ENCODE assay signal across 12 cellular contexts in the genomic region with DNA sequence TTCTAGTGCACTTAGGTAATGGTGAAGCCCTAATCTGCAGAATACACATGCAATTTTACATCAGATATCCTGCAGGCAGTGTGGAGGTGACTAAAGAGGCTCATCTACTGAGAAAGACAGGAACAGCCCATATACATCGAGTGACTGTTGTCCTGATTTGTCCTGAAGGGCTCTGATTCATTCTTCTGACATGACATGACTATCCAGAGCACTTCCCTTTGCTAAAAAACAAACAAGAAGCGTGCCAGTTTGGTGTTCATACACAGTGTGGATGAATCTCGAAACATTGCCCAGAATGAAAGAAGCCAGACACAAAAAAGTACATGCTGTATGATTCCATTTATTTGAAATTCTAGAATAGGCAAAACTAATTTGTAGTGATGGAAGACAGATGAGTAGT. TPM values are rescaled to one million over a fixed set of nuclear protein-coding genes. Genes with fewer than 3 reads are reported as not detected.
DNase-seq lines count a peak whose midpoint lies in the region; ATAC-seq and TF ChIP-seq lines count a peak whose summit lies in the region.
"Had no signal": no experiment of that assay in that cellular context is flagged by ENCODE, and none has a peak within 500 bp of the region (broad histone marks: within the 10 kb centered on the region; RNA-seq: fewer than 3 reads in every experiment).

No MANE protein-coding gene starts in this region.

- no peak overlapping the region for H4K8ac ChIP-seq in trophoblast cell (ENCODE audit: low read depth, low read length)

- H3K4me2 ChIP-seq in PC-3 (ENCODE audit: low read length) (peak overlapping the region; percentile 43), trophoblast cell (ENCODE audit: low read length) (no peak overlapping the region)

- H3K14ac ChIP-seq in trophoblast cell (ENCODE audit: low read length): no peak overlapping the region

- no peaks in the 10 kb centered on the region for H3K79me2 ChIP-seq in PC-3 (ENCODE audit: low read length)
- H3K79me2 ChIP-seq in trophoblast cell (ENCODE audit: control insufficient read depth, insufficient read depth, low read length, poor library complexity): no peaks in the 10 kb centered on the region

- TF ChIP-seq CTCF in HEK293 (tag by site-specific recombination; IDR thresholded peaks at IDR 0.05): no peak
- no peak for TF ChIP-seq CTCF in PC-3 (conservative IDR thresholded peaks at IDR 0.05; ENCODE audit: low read depth, low read length)

- CTCF ChIA-PET in HEK293 (lab: Yijun Ruan, JAX): interaction anchor here (0.7 to 2.0 kb wide), 13 partner anchors 10 to 371 kb away, joined by 3 to 19 read pairs (median 7); no protein-coding TSS in a partner anchor
- CTCF ChIA-PET in PC-3 (lab: Charles Lee): interaction anchor here (0.6 kb wide), 1 partner anchor 247 kb away, joined by 3 read pairs; no protein-coding TSS in a partner anchor

- H3K79me1 ChIP-seq in trophoblast cell (ENCODE audit: low read length): peaks cover 8% of the 10 kb centered on the region

- no peak overlapping the region for H2BK12ac ChIP-seq in trophoblast cell (ENCODE audit: low read length)

- POLR2A ChIA-PET in HEK293 (lab: Yijun Ruan, JAX): interaction anchor here (1.3 kb wide), 1 partner anchor 134 kb away, joined by 5 read pairs; a partner anchor contains a TSS
- POLR2A ChIA-PET in PC-3 (lab: Charles Lee; ENCODE audit: unreplicated experiment): no interaction called here

- no peaks in the 10 kb centered on the region for H4K20me1 ChIP-seq in PC-3 (ENCODE audit: low read length)

- H2BK120ac ChIP-seq in trophoblast cell (ENCODE audit: insufficient read depth, low read length, poor library complexity): no peak overlapping the region

- H3K9me3 ChIP-seq in HEK293 (ENCODE audit: control insufficient read depth, insufficient read depth, low read depth, low read length) (no peaks in the 10 kb centered on the region), PC-3 (ENCODE audit: low read length) (no peaks in the 10 kb centered on the region), trophoblast cell (ENCODE audit: insufficient read depth, low read depth, low read length) (no peaks in the 10 kb centered on the region)
- H3K9me3 ChIP-seq in effector memory CD4-positive, alpha-beta T cell (ENCODE audit: control insufficient read depth, low read length): no peaks in the 10 kb centered on the region
- H3K9me3 ChIP-seq: testis had no signal

- ATAC-seq in PC-3 (peak; percentile 94), esophagus mucosa (peak; percentile 94)

- no peak overlapping the region for H3K9ac ChIP-seq in PC-3 (ENCODE audit: low read length)
- H3K9ac ChIP-seq in trophoblast cell (ENCODE audit: low read length): no peak overlapping the region

- no peak overlapping the region for H3K23ac ChIP-seq in trophoblast cell (ENCODE audit: low read length)

- intact Hi-C loops in PC-3 (cut with micrococcal nuclease): loop anchor here (2.0 to 5.0 kb wide), 5 partner anchors 32 to 108 kb away; a partner anchor contains a TSS

- H2BK5ac ChIP-seq in trophoblast cell (ENCODE audit: low read depth, low read length, poor library complexity): no peak overlapping the region

- H3K4me1 ChIP-seq in HEK293 (ENCODE audit: control insufficient read depth, insufficient read depth, low read length): no peaks in the 10 kb centered on the region
- H3K4me1 ChIP-seq in PC-3 (ENCODE audit: insufficient read depth, low read length): peaks cover 17% of the 10 kb centered on the region
- no peaks in the 10 kb centered on the region for H3K4me1 ChIP-seq in trophoblast cell (ENCODE audit: control insufficient read depth in 1 of 2, insufficient read depth in 2 of 2, low read length in 2 of 2)
- peaks cover 8% of the 10 kb centered on the region for H3K4me1 ChIP-seq in effector memory CD4-positive, alpha-beta T cell (ENCODE audit: control insufficient read depth, insufficient read depth, low read length, poor library complexity, severe bottlenecking)
- H3K4me1 ChIP-seq: testis had no signal

- H3K27ac ChIP-seq in HEK293 (ENCODE audit: extremely low read depth, low read depth, low read length) (no peak overlapping the region), PC-3 (ENCODE audit: low read length) (peak overlapping the region; percentile 67), trophoblast cell (ENCODE audit: low read depth, low read length) (no peak overlapping the region)
- H3K27ac ChIP-seq in effector memory CD4-positive, alpha-beta T cell (ENCODE audit: insufficient read depth, low read length, poor library complexity, severe bottlenecking): no peak overlapping the region
- H3K27ac ChIP-seq: testis, WERI-Rb-1 had no signal

- H4K12ac ChIP-seq in trophoblast cell (ENCODE audit: low read depth, low read length): no peak overlapping the region

- H3K4ac ChIP-seq in trophoblast cell (ENCODE audit: low read depth, low read length): no peak overlapping the region

- no peak overlapping the region for H3K4me3 ChIP-seq in HEK293 (ENCODE audit: low read depth, low read length)
- no peak overlapping the region for H3K4me3 ChIP-seq in PC-3 (ENCODE audit: low read length)
- H3K4me3 ChIP-seq in trophoblast cell (ENCODE audit: low read depth, low read length): no peak overlapping the region
- no peak overlapping the region for H3K4me3 ChIP-seq in effector memory CD4-positive, alpha-beta T cell (ENCODE audit: insufficient read depth, low read depth, low read length, poor library complexity, severe bottlenecking)
- H3K4me3 ChIP-seq: testis had no signal

- H3K27me3 ChIP-seq in PC-3 (ENCODE audit: low read length) (no peaks in the 10 kb centered on the region), trophoblast cell (ENCODE audit: insufficient read depth, low read length) (no peaks in the 10 kb centered on the region)
- H3K27me3 ChIP-seq in effector memory CD4-positive, alpha-beta T cell (replicated peaks; ENCODE audit: control insufficient read depth, insufficient read depth, low read length, poor library complexity, severe bottlenecking): no peaks in the 10 kb centered on the region
- H3K27me3 ChIP-seq: testis had no signal

- H4K91ac ChIP-seq in trophoblast cell (ENCODE audit: low read depth, low read length): no peak overlapping the region

- H2AFZ ChIP-seq in PC-3 (ENCODE audit: low read length) (no peak overlapping the region), trophoblast cell (ENCODE audit: insufficient read depth, low read length, poor library complexity) (no peak overlapping the region)

- no CpG with 5 or more reads among the region's 3 CpGs for WGBS in trophoblast cell (ENCODE audit: extremely low coverage, insufficient coverage, insufficient read length)

- no peak overlapping the region for H3K18ac ChIP-seq in trophoblast cell (ENCODE audit: low read length)

- no TSS peak for BruUV-seq in PC-3 (replicated peaks; lab: Mats Ljungman, UMichigan)

- no peaks in the 10 kb centered on the region for H3K36me3 ChIP-seq in HEK293 (ENCODE audit: control insufficient read depth in 2 of 2, insufficient read depth in 1 of 2, low read length in 2 of 2)
- no peaks in the 10 kb centered on the region for H3K36me3 ChIP-seq in PC-3 (ENCODE audit: low read depth, low read length)
- H3K36me3 ChIP-seq in trophoblast cell (ENCODE audit: control insufficient read depth in 1 of 2, insufficient read depth in 2 of 2, low read length in 2 of 2): no peaks in the 10 kb centered on the region
- H3K36me3 ChIP-seq in effector memory CD4-positive, alpha-beta T cell (ENCODE audit: control insufficient read depth, insufficient read depth, low read length): no peaks in the 10 kb centered on the region
- H3K36me3 ChIP-seq: WERI-Rb-1 had no signal

- no peaks in the 10 kb centered on the region for H3K9me2 ChIP-seq in PC-3 (replicated peaks; ENCODE audit: low read length)

- DNase-seq in PC-3 (peak; percentile 93), trophoblast cell (peak; percentile 80 to 93), retina (no peak)
- no peak for DNase-seq in activated CD4-positive, CD25-positive, alpha-beta regulatory T cell (lab: John Stamatoyannopoulos, UW)
- DNase-seq in effector memory CD4-positive, alpha-beta T cell: no peak
- DNase-seq: KG1; NCI-H774; stimulated activated CD4-positive, alpha-beta T cell treated with anti-CD3 and anti-CD28 coated beads, Interleukin-2, amount 100 ng/mL, for 48 hours; WERI-Rb-1 had no signal

- H2AK5ac ChIP-seq in trophoblast cell (ENCODE audit: low read length): no peak overlapping the region

- H3F3A ChIP-seq in PC-3 (ENCODE audit: low read length, unreplicated experiment): peaks cover 3% of the 10 kb centered on the region

TF ChIP-seq in HEK293, 187 proteins besides CTCF, POLR2A, EP300 and RAD21:
- no peak for TF ChIP-seq OSR2 (tag by site-specific recombination; IDR thresholded peaks at IDR 0.05)
- no peak for TF ChIP-seq PRDM1 (tag by site-specific recombination; IDR thresholded peaks at IDR 0.05)
- TF ChIP-seq ZBTB17 (tag by site-specific recombination; IDR thresholded peaks at IDR 0.05): peak; percentile 29; the same call in 1 of the 2 replicates
TF ChIP-seq in HEK293: peak in this region for 1.

RNA-seq across cellular contexts. Expression of a gene that starts 48.0 kb away (rescaled TPM):
- total RNA-seq in PC-3 (2014; rRNA removed): 11.8 and 16.5 TPM in 2 replicates
- 16.2 TPM for total RNA-seq in esophagus mucosa
- 2.4 and 2.7 TPM in 2 replicates for polyA plus RNA-seq in trophoblast cell (2013)

Comparison
In these comparisons a context has a peak if more than half of its experiments do, and no peak if none do; other contexts are left out.
1. DNase-seq: peak in PC-3 (single experiment) and trophoblast cell (2 of 2); none in retina (single experiment), activated CD4-positive, CD25-positive, alpha-beta regulatory T cell (0 of 4) and effector memory CD4-positive, alpha-beta T cell (0 of 3).